In the genomic region with DNA sequence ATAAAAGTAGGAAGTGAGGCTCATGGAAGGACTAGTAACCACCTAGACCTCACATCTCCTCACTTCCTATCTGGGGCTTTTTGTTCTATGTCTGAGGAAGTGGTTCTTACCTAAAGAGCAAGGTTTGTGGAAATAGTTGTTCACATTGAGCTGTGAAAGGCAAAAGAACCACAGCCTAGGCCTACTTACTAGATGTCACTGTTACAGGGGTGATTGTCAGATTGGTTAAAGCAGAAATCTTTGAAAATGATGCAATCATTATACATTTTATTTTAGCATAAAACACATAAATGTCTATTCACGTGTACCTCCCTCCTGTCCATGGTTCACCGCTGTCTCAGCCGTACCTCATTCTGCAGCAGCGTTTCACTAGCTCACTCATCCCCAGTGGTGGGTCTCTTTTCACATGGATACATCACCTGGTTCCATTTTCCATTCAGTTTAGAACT, we compare ENCODE assay signal across 11 cellular contexts.
DNase-seq lines count a peak whose midpoint lies in the region; ATAC-seq and TF ChIP-seq lines count a peak whose summit lies in the region.
"Had no signal": no experiment of that assay in that cellular context is flagged by ENCODE, and none has a peak within 500 bp of the region (broad histone marks: within the 10 kb centered on the region; RNA-seq: fewer than 3 reads in every experiment).

No MANE protein-coding gene starts in this region.

- peak overlapping the region; percentile 92 for H3K27ac Mint-ChIP-seq in activated naive CD4-positive, alpha-beta T cell treated with anti-CD3 and anti-CD28 coated beads, Interleukin-2, amount 50 U/mL, for 72 hours
- H3K27ac Mint-ChIP-seq: HFFc6 had no signal

- H3K9me3 Mint-ChIP-seq in activated naive CD4-positive, alpha-beta T cell treated with anti-CD3 and anti-CD28 coated beads, Interleukin-2, amount 50 U/mL, for 72 hours: no peaks in the 10 kb centered on the region
- H3K9me3 Mint-ChIP-seq: HFFc6, neural crest cell had no signal

- H3K4me1 ChIP-seq in thymus (ENCODE audit: control insufficient read depth, insufficient read depth, low read length) (no peaks in the 10 kb centered on the region), uterus (peaks cover 0 to 4% of the 10 kb centered on the region in 2 donors)

- intact Hi-C loops in uterus (cut with DNase I; ENCODE audit: low total_unique reads): no loop called here

- ATAC-seq in activated naive CD4-positive, alpha-beta T cell treated with anti-CD3 and anti-CD28 coated beads, Interleukin-2, amount 50 U/mL, for 72 hours: peak; percentile 85 to 91

- H3K36me3 Mint-ChIP-seq in activated naive CD4-positive, alpha-beta T cell treated with anti-CD3 and anti-CD28 coated beads, Interleukin-2, amount 50 U/mL, for 72 hours: peaks cover 0 to 16% of the 10 kb centered on the region in 2 donors

- 86% methylated on average over 4 of the region's 4 CpGs for WGBS in thymus

- peaks cover 12% of the 10 kb centered on the region for H3K36me3 ChIP-seq in thymus (ENCODE audit: control insufficient read depth, insufficient read depth)
- H3K36me3 ChIP-seq in uterus: no peaks in the 10 kb centered on the region
- H3K36me3 ChIP-seq: upper lobe of left lung had no signal

- DNase-seq in activated gamma-delta T cell treated with Interleukin-2 at 50 U/mL for 16 hours: peak; percentile 25
- no peak for DNase-seq in activated gamma-delta T cell (lab: John Stamatoyannopoulos, UW)
- DNase-seq in MV-4-11 (lab: John Stamatoyannopoulos, UW): peak; percentile 74
- no peak for DNase-seq in activated naive CD4-positive, alpha-beta T cell treated with anti-CD3 and anti-CD28 coated beads, Interleukin-2, amount 50 U/mL, for 72 hours (ENCODE audit: low spot score in 2 of 2)
- DNase-seq in uterus: no peak
- DNase-seq in dedifferentiated amniotic fluid mesenchymal stem cell (ENCODE audit: extremely low spot score): no peak
- DNase-seq in NCI-H187 (lab: John Stamatoyannopoulos, UW): no peak
- DNase-seq: HFFc6, upper lobe of left lung had no signal

- peak overlapping the region; percentile 81 for H3K27ac ChIP-seq in thymus (ENCODE audit: low read depth)
- H3K27ac ChIP-seq in uterus: no peak overlapping the region

- H3K4me3 ChIP-seq in thymus (ENCODE audit: low read length) (no peak overlapping the region), uterus (no peak overlapping the region)
- H3K4me3 ChIP-seq: upper lobe of left lung had no signal

- H3K9me3 ChIP-seq in thymus (ENCODE audit: control insufficient read depth) (peaks cover 2% of the 10 kb centered on the region), uterus (no peaks in the 10 kb centered on the region)
- H3K9me3 ChIP-seq: upper lobe of left lung had no signal

- H3K27me3 ChIP-seq in thymus (ENCODE audit: control insufficient read depth, insufficient read depth): no peaks in the 10 kb centered on the region
- H3K27me3 ChIP-seq in uterus: no peaks in the 10 kb centered on the region
- H3K27me3 ChIP-seq: upper lobe of left lung had no signal

- TF ChIP-seq POLR2A in uterus (IDR thresholded peaks at IDR 0.05): no peak

- TF ChIP-seq CTCF in uterus (IDR thresholded peaks at IDR 0.05): no peak

Comparison
In these comparisons a context has a peak if more than half of its experiments do, and no peak if none do; other contexts are left out.
1. DNase-seq: peak in activated gamma-delta T cell treated with Interleukin-2 at 50 U/mL for 16 hours (single experiment) and MV-4-11 (single experiment); none in activated gamma-delta T cell (single experiment), activated naive CD4-positive, alpha-beta T cell treated with anti-CD3 and anti-CD28 coated beads, Interleukin-2, amount 50 U/mL, for 72 hours (0 of 2), uterus (0 of 2), dedifferentiated amniotic fluid mesenchymal stem cell (single experiment) and NCI-H187 (0 of 2).